Comparison of ENCODE assay signal across 9 cellular contexts in genomic region chr17:40110457-40110856, GRCh38. TPM values are rescaled to one million over a fixed set of nuclear protein-coding genes. Genes with fewer than 3 reads are reported as not detected.
DNase-seq lines count a peak whose midpoint lies in the region; ATAC-seq and TF ChIP-seq lines count a peak whose summit lies in the region.
"Had no signal": no experiment of that assay in that cellular context is flagged by ENCODE, and none has a peak within 500 bp of the region (broad histone marks: within the 10 kb centered on the region; RNA-seq: fewer than 3 reads in every experiment).

No MANE protein-coding gene starts in this region.

- peaks cover 61 to 84% (median 82%) of the 10 kb centered on the region in 4 donors for H3K4me1 Mint-ChIP-seq in naive thymus-derived CD8-positive, alpha-beta T cell

- H3K27me3 Mint-ChIP-seq in naive thymus-derived CD8-positive, alpha-beta T cell: no peaks in the 10 kb centered on the region

- peak overlapping the region; percentile 72 to 100 (median 95) for H3K27ac ChIP-seq in heart left ventricle
- peak overlapping the region; percentile 18 to 100 (median 99) for H3K27ac ChIP-seq in dorsolateral prefrontal cortex
- H3K27ac ChIP-seq in upper lobe of right lung: peak overlapping the region; percentile 95

- intact Hi-C loops in heart left ventricle (cut with DNase I): loop anchor here in 7 of 10 donors (2.0 to 10.0 kb wide), 8 partner anchors 24 to 96 kb away; partner anchors contain the start of genes THRA (in 4 of the 7) and CSF3 (in 1 of the 7)
- intact Hi-C loops in Right ventricle myocardium superior (cut with DNase I): loop anchor here (2.0 to 5.0 kb wide), 2 partner anchors 48 to 57 kb away; partner anchors contain the start of gene THRA
- intact Hi-C loops in dorsolateral prefrontal cortex (cut with DNase I): loop anchor here in 1 of 2 donors (2.0 to 10.0 kb wide), 3 partner anchors 48 to 174 kb away; partner anchors contain the start of genes CDC6 and THRA
- intact Hi-C loops in upper lobe of right lung (cut with DNase I): no loop called here

- no peak for TF ChIP-seq POLR2A in heart left ventricle (IDR thresholded peaks at IDR 0.05)

- H3K36me3 ChIP-seq in heart left ventricle: no peaks in the 10 kb centered on the region
- H3K36me3 ChIP-seq in upper lobe of right lung: no peaks in the 10 kb centered on the region

- POLR2A ChIA-PET in naive thymus-derived CD8-positive, alpha-beta T cell (lab: Charles Lee): interaction anchor here (0.5 to 19.5 kb wide), 9 partner anchors 13 to 60 kb away, joined by 3 to 523 read pairs (median 17); partner anchors contain the start of genes CASC3, MED24, MSL1 and NR1D1

- 20 to 58% (median 36%) methylated on average over 1 of the region's 1 CpG for whole genome bisulfite sequencing in heart left ventricle, 4 donors

- TF ChIP-seq CTCF in heart left ventricle (IDR thresholded peaks at IDR 0.05) (no peak), dorsolateral prefrontal cortex (IDR thresholded peaks at IDR 0.05 in 54 of 56, conservative IDR thresholded peaks at IDR 0.05 in 2 of 56; ENCODE audit: low read depth in 1 of 56, partially characterized antibody in 56 of 56) (no peak), upper lobe of right lung (IDR thresholded peaks at IDR 0.05) (no peak)

- H3K9me3 ChIP-seq in heart left ventricle (no peaks in the 10 kb centered on the region), upper lobe of right lung (no peaks in the 10 kb centered on the region)

- H3K36me3 Mint-ChIP-seq in naive thymus-derived CD8-positive, alpha-beta T cell: no peaks in the 10 kb centered on the region

- peak overlapping the region in 6 of 12 donors; percentile 18 to 47 (median 41) for H3K4me3 ChIP-seq in heart left ventricle
- peak overlapping the region in 8 of 59 donors; percentile 2 to 32 (median 16) for H3K4me3 ChIP-seq in dorsolateral prefrontal cortex
- peak overlapping the region; percentile 11 for H3K4me3 ChIP-seq in upper lobe of right lung

- H3K27ac Mint-ChIP-seq in naive thymus-derived CD8-positive, alpha-beta T cell: peak overlapping the region; percentile 84 to 100 (median 97)

- H3K4me1 ChIP-seq in heart left ventricle (peaks cover 37 to 87% (median 82%) of the 10 kb centered on the region in 12 donors), upper lobe of right lung (peaks cover 83% of the 10 kb centered on the region)

- no peaks in the 10 kb centered on the region for H3K9me3 Mint-ChIP-seq in naive thymus-derived CD8-positive, alpha-beta T cell

- H3K4me3 Mint-ChIP-seq in naive thymus-derived CD8-positive, alpha-beta T cell: peak overlapping the region in 9 of 10 donors; percentile 20 to 87 (median 84)

- ATAC-seq in heart left ventricle (no peak), Right ventricle myocardium superior (ENCODE audit: poor library complexity) (no peak), upper lobe of right lung (no peak), GM21717 (IDR thresholded peaks at IDR 0.05; ENCODE audit: unreplicated experiment) (no peak), HG03175 (IDR thresholded peaks at IDR 0.05; ENCODE audit: unreplicated experiment) (no peak)
- no peak for ATAC-seq in naive thymus-derived CD8-positive, alpha-beta T cell

- H3K27me3 ChIP-seq in heart left ventricle (no peaks in the 10 kb centered on the region), dorsolateral prefrontal cortex (no peaks in the 10 kb centered on the region), upper lobe of right lung (no peaks in the 10 kb centered on the region)

- DNase-seq in heart left ventricle (peak in 2 of 5 donors; percentile 24 to 62), Right ventricle myocardium superior (no peak), dorsolateral prefrontal cortex (no peak), upper lobe of right lung (no peak), NCI-H510A (lab: John Stamatoyannopoulos, UW) (no peak)
- no peak for DNase-seq in naive thymus-derived CD8-positive, alpha-beta T cell
- DNase-seq: NCI-H1436 had no signal

RNA-seq across cellular contexts. Expression of gene NR1D1, which starts 10.1 kb away (rescaled TPM):
- total RNA-seq in heart left ventricle (10 to 100 TPM in 6 of 9 donors, 1 to 10 TPM in 3; 5.8 to 36.1 (median 21.8) TPM), Right ventricle myocardium superior (21.1 TPM), dorsolateral prefrontal cortex (10 to 100 TPM; 26.9 to 97.0 (median 62.1) TPM), upper lobe of right lung (24.9 TPM)
- polyA plus RNA-seq in heart left ventricle: 10 to 100 TPM in 1 of 2 donors, 1 to 10 TPM in 1; 6.1 to 20.2 TPM
- 10 to 100 TPM; 18.2 to 19.2 TPM for total RNA-seq in naive thymus-derived CD8-positive, alpha-beta T cell
- 1 to 10 TPM; 3.9 to 9.9 (median 6.4) TPM for polyA plus RNA-seq in naive thymus-derived CD8-positive, alpha-beta T cell

RNA-seq across cellular contexts. Expression of gene MSL1, which starts 11.3 kb away (rescaled TPM):
- total RNA-seq in heart left ventricle (10 to 100 TPM; 32.0 to 54.1 (median 45.1) TPM), Right ventricle myocardium superior (46.8 TPM), dorsolateral prefrontal cortex (100 to 1,000 TPM in 116 of 120 experiments, 10 to 100 TPM in 4; 87.8 to 143 (median 120) TPM), upper lobe of right lung (84.4 TPM)
- polyA plus RNA-seq in heart left ventricle: 10 to 100 TPM; 32.2 to 54.7 TPM
- 100 to 1,000 TPM; 132 to 135 TPM for total RNA-seq in naive thymus-derived CD8-positive, alpha-beta T cell
- 10 to 100 TPM in 1 of 3 donors, 1 to 10 TPM in 2; 6.8 to 12.8 (median 9.2) TPM for polyA plus RNA-seq in naive thymus-derived CD8-positive, alpha-beta T cell

RNA-seq across cellular contexts. Expression of gene CASC3, which starts 29.9 kb away (rescaled TPM):
- 10 to 100 TPM; 26.5 to 54.3 (median 42.2) TPM for total RNA-seq in heart left ventricle
- 10 to 100 TPM; 27.9 to 33.4 TPM for polyA plus RNA-seq in heart left ventricle
- total RNA-seq in Right ventricle myocardium superior: 45.9 TPM
- 100 to 1,000 TPM in 119 of 120 experiments, 10 to 100 TPM in 1; 95.0 to 216 (median 136) TPM for total RNA-seq in dorsolateral prefrontal cortex
- total RNA-seq in naive thymus-derived CD8-positive, alpha-beta T cell: 100 to 1,000 TPM; 153 to 162 TPM
- polyA plus RNA-seq in naive thymus-derived CD8-positive, alpha-beta T cell: 10 to 100 TPM; 33.5 to 46.9 (median 40.6) TPM
- total RNA-seq in upper lobe of right lung: 106 TPM

RNA-seq across cellular contexts. Expression of gene THRA, which starts 47.7 kb away (rescaled TPM):
- total RNA-seq in heart left ventricle (100 to 1,000 TPM in 1 of 9 donors, 10 to 100 TPM in 8; 63.2 to 105 (median 73.2) TPM), Right ventricle myocardium superior (80.0 TPM), dorsolateral prefrontal cortex (100 to 1,000 TPM; 178 to 301 (median 231) TPM), upper lobe of right lung (55.6 TPM)
- polyA plus RNA-seq in heart left ventricle: 10 to 100 TPM; 50.6 to 56.2 TPM
- 10 to 100 TPM; 53.6 to 54.2 TPM for total RNA-seq in naive thymus-derived CD8-positive, alpha-beta T cell
- 10 to 100 TPM; 11.3 to 23.3 (median 22.2) TPM for polyA plus RNA-seq in naive thymus-derived CD8-positive, alpha-beta T cell

RNA-seq across cellular contexts. Expression of gene MED24, which starts 56.2 kb away (rescaled TPM):
- total RNA-seq in heart left ventricle (10 to 100 TPM; 51.1 to 75.4 (median 58.3) TPM), Right ventricle myocardium superior (54.0 TPM), dorsolateral prefrontal cortex (100 to 1,000 TPM in 59 of 120 experiments, 10 to 100 TPM in 61; 59.5 to 156 (median 99.1) TPM), upper lobe of right lung (81.3 TPM)
- polyA plus RNA-seq in heart left ventricle: 10 to 100 TPM; 52.7 to 61.8 TPM
- total RNA-seq in naive thymus-derived CD8-positive, alpha-beta T cell: 100 to 1,000 TPM; 104 TPM
- 10 to 100 TPM; 37.3 to 67.7 (median 42.1) TPM for polyA plus RNA-seq in naive thymus-derived CD8-positive, alpha-beta T cell
